In genomic region chr11:114134870-114135269, GRCh38 we compare ENCODE assay signal across 14 cellular contexts.
DNase-seq lines count a peak whose midpoint lies in the region; ATAC-seq and TF ChIP-seq lines count a peak whose summit lies in the region.
"Had no signal": no experiment of that assay in that cellular context is flagged by ENCODE, and none has a peak within 500 bp of the region (broad histone marks: within the 10 kb centered on the region; RNA-seq: fewer than 3 reads in every experiment).

No MANE protein-coding gene starts in this region.

- H3K9me3 Mint-ChIP-seq in dendritic cell treated with granulocyte-macrophage colony-stimulating factor and Interleukin-4, amounts not matched to agents 40 ng/mL and 50 ng/mL, for 4 days: no peaks in the 10 kb centered on the region
- H3K9me3 Mint-ChIP-seq: activated naive CD8-positive, alpha-beta T cell treated with anti-CD3 and anti-CD28 coated beads, Interleukin-2, amount 10 ng/mL, durations not matched to agents 7 days and 5 days had no signal

- TF ChIP-seq CTCF in AG09309 (IDR thresholded peaks at IDR 0.05; ENCODE audit: control insufficient read depth, insufficient read depth, low read depth, low read length, missing control alignments): no peak
- no peak for TF ChIP-seq CTCF in neutrophil (IDR thresholded peaks at IDR 0.05)

- H3K4me1 ChIP-seq in neutrophil (ENCODE audit: control insufficient read depth in 1 of 2, insufficient read depth in 1 of 2, low read depth in 1 of 2, low read length in 1 of 2): peaks cover 71 to 73% of the 10 kb centered on the region in 2 experiments

- peaks cover under 1% of the 10 kb centered on the region for H3K27me3 Mint-ChIP-seq in dendritic cell treated with granulocyte-macrophage colony-stimulating factor and Interleukin-4, amounts not matched to agents 40 ng/mL and 50 ng/mL, for 4 days
- H3K27me3 Mint-ChIP-seq: activated naive CD8-positive, alpha-beta T cell treated with anti-CD3 and anti-CD28 coated beads, Interleukin-2, amount 10 ng/mL, durations not matched to agents 7 days and 5 days had no signal

- no peaks in the 10 kb centered on the region for H3K36me3 Mint-ChIP-seq in dendritic cell treated with granulocyte-macrophage colony-stimulating factor and Interleukin-4, amounts not matched to agents 40 ng/mL and 50 ng/mL, for 4 days (ENCODE audit: low read depth)

- intact Hi-C loops in dendritic cell treated with granulocyte-macrophage colony-stimulating factor and Interleukin-4, amounts not matched to agents 40 ng/mL and 50 ng/mL, for 4 days (cut with micrococcal nuclease): no loop called here

- no peak overlapping the region for H3K4me3 Mint-ChIP-seq in dendritic cell treated with granulocyte-macrophage colony-stimulating factor and Interleukin-4, amounts not matched to agents 40 ng/mL and 50 ng/mL, for 4 days
- H3K4me3 Mint-ChIP-seq: activated naive CD8-positive, alpha-beta T cell treated with anti-CD3 and anti-CD28 coated beads, Interleukin-2, amount 10 ng/mL, durations not matched to agents 7 days and 5 days had no signal

- H3K27ac Mint-ChIP-seq in dendritic cell treated with granulocyte-macrophage colony-stimulating factor and Interleukin-4, amounts not matched to agents 40 ng/mL and 50 ng/mL, for 4 days: peak overlapping the region; percentile 84
- H3K27ac Mint-ChIP-seq: activated naive CD8-positive, alpha-beta T cell treated with anti-CD3 and anti-CD28 coated beads, Interleukin-2, amount 10 ng/mL, durations not matched to agents 7 days and 5 days had no signal

- H3K27ac ChIP-seq in neutrophil: peak overlapping the region; percentile 77
- H3K27ac ChIP-seq: BLaER1 had no signal

- no peaks in the 10 kb centered on the region; the same call in 1 of the 2 replicates for H3K27me3 ChIP-seq in MG63
- H3K27me3 ChIP-seq in neutrophil: no peaks in the 10 kb centered on the region
- H3K27me3 ChIP-seq: BLaER1 had no signal

- peaks cover 58% of the 10 kb centered on the region for H3K4me1 Mint-ChIP-seq in dendritic cell treated with granulocyte-macrophage colony-stimulating factor and Interleukin-4, amounts not matched to agents 40 ng/mL and 50 ng/mL, for 4 days (ENCODE audit: low read depth)

- ATAC-seq in HG03565 (IDR thresholded peaks at IDR 0.05; ENCODE audit: unreplicated experiment) (no peak), HG03442 (IDR thresholded peaks at IDR 0.05; ENCODE audit: unreplicated experiment) (no peak)
- ATAC-seq: GM12878 had no signal

- H3K36me3 ChIP-seq in MG63 (no peaks in the 10 kb centered on the region), neutrophil (no peaks in the 10 kb centered on the region)
- H3K36me3 ChIP-seq: BLaER1 had no signal

- H3K4me3 ChIP-seq in AG09309 (ENCODE audit: control insufficient read depth, low read depth, low read length): no peak overlapping the region
- no peak overlapping the region for H3K4me3 ChIP-seq in MG63
- H3K4me3 ChIP-seq in neutrophil (ENCODE audit: low read depth in 1 of 2, low read length in 1 of 2): peak overlapping the region in 1 of 2 experiments; percentile 14
- H3K4me3 ChIP-seq: BLaER1, GM12878, lung had no signal

- in situ Hi-C loops in ACHN (cut with HindIII; ENCODE audit: low pct_ligation_motif_present, low pct_unique_long_range_greater_than_20kb, low sequenced_read_pairs): no loop called here

- H3K9me3 ChIP-seq in MG63 (no peaks in the 10 kb centered on the region), neutrophil (no peaks in the 10 kb centered on the region)
- H3K9me3 ChIP-seq: BLaER1 had no signal

- peak; percentile 73 for DNase-seq in AG09309 (ENCODE audit: low read depth)
- DNase-seq in MG63: peak; percentile 59
- no peak for DNase-seq in AML-193 (lab: John Stamatoyannopoulos, UW)
- DNase-seq in ACHN: no peak
- DNase-seq: activated CD4-positive, alpha-beta T cell treated with anti-CD3 and anti-CD28 coated beads for 48 hours; activated naive CD8-positive, alpha-beta T cell treated with anti-CD3 and anti-CD28 coated beads, Interleukin-2, amount 10 ng/mL, durations not matched to agents 7 days and 5 days; stimulated activated naive CD4-positive, alpha-beta T cell had no signal

Comparison
In these comparisons a context has a peak if more than half of its experiments do, and no peak if none do; other contexts are left out.
1. DNase-seq: peak in AG09309 (single experiment) and MG63 (single experiment); none in AML-193 (0 of 2) and ACHN (single experiment).